Comparison of ENCODE assay signal across 8 cellular contexts in genomic region chr2:172698041-172698863, GRCh38. TPM values are rescaled to one million over a fixed set of nuclear protein-coding genes. Genes with fewer than 3 reads are reported as not detected.
DNase-seq lines count a peak whose midpoint lies in the region; ATAC-seq and TF ChIP-seq lines count a peak whose summit lies in the region.

No MANE protein-coding gene starts in this region.

- WGBS in esophagus muscularis mucosa: 79% methylated on average over 5 of the region's 5 CpGs

- TF ChIP-seq EP300 in esophagus muscularis mucosa (IDR thresholded peaks at IDR 0.05): no peak

- H3K27me3 Mint-ChIP-seq in T-helper 2 cell treated with Interferon-gamma antibody and Interleukin-4, amounts not matched to agents 5 μg/mL and 100 μg/mL, for 36 hours (ENCODE audit: low read depth): peaks cover 5% of the 10 kb centered on the region

- peak; percentile 74 for ATAC-seq in GM18858 (IDR thresholded peaks at IDR 0.05; ENCODE audit: unreplicated experiment)
- peak; percentile 90 for ATAC-seq in HG03108 (IDR thresholded peaks at IDR 0.05; ENCODE audit: unreplicated experiment)

- no peak overlapping the region for H3K27ac ChIP-seq in esophagus muscularis mucosa (replicated peaks in 1 of 4)

- intact Hi-C loops in esophagus muscularis mucosa (cut with DNase I): no loop called here

- no peaks in the 10 kb centered on the region for H3K27me3 ChIP-seq in esophagus muscularis mucosa

- no peak overlapping the region for H3K27ac Mint-ChIP-seq in T-helper 2 cell treated with Interferon-gamma antibody and Interleukin-4, amounts not matched to agents 5 μg/mL and 100 μg/mL, for 36 hours

- H3K4me3 Mint-ChIP-seq in T-helper 2 cell treated with Interferon-gamma antibody and Interleukin-4, amounts not matched to agents 5 μg/mL and 100 μg/mL, for 36 hours: no peak overlapping the region

- no peaks in the 10 kb centered on the region for H3K9me3 ChIP-seq in esophagus muscularis mucosa

- no peaks in the 10 kb centered on the region for H3K9me3 Mint-ChIP-seq in T-helper 2 cell treated with Interferon-gamma antibody and Interleukin-4, amounts not matched to agents 5 μg/mL and 100 μg/mL, for 36 hours

- no peak for TF ChIP-seq CTCF in esophagus muscularis mucosa (IDR thresholded peaks at IDR 0.05)

- H3K36me3 Mint-ChIP-seq in T-helper 2 cell treated with Interferon-gamma antibody and Interleukin-4, amounts not matched to agents 5 μg/mL and 100 μg/mL, for 36 hours (ENCODE audit: low read depth): no peaks in the 10 kb centered on the region

- H3K4me1 ChIP-seq in esophagus muscularis mucosa: peaks cover 0 to 4% (median 2%) of the 10 kb centered on the region in 4 donors

- DNase-seq in 8988T (peak; percentile 41), islet precursor cell (peak; percentile 58), esophagus muscularis mucosa (ENCODE audit: extremely low spot score) (no peak), GOT3 (lab: John Stamatoyannopoulos, UW) (no peak), NCI-H2227 (lab: John Stamatoyannopoulos, UW; ENCODE audit: unreplicated experiment) (no peak)
- DNase-seq in T-helper 2 cell treated with Interferon-gamma antibody and Interleukin-4, amounts not matched to agents 5 μg/mL and 100 μg/mL, for 36 hours (ENCODE audit: low spot score): peak; percentile 35

- H3K4me3 ChIP-seq in esophagus muscularis mucosa: no peak overlapping the region

- no peaks in the 10 kb centered on the region for H3K36me3 ChIP-seq in esophagus muscularis mucosa

- H3K4me1 Mint-ChIP-seq in T-helper 2 cell treated with Interferon-gamma antibody and Interleukin-4, amounts not matched to agents 5 μg/mL and 100 μg/mL, for 36 hours (ENCODE audit: low read depth): peaks cover 18% of the 10 kb centered on the region

- TF ChIP-seq POLR2A in esophagus muscularis mucosa (IDR thresholded peaks at IDR 0.05; ENCODE audit: low read depth): no peak

RNA-seq across cellular contexts. Expression of gene RAPGEF4, which starts 37.4 kb away (rescaled TPM):
- total RNA-seq in esophagus muscularis mucosa: 1 to 10 TPM; 3.7 to 8.9 (median 5.2) TPM

Comparison
In these comparisons a context has a peak if more than half of its experiments do, and no peak if none do; other contexts are left out.
1. DNase-seq: peak in 8988T (single experiment), T-helper 2 cell treated with Interferon-gamma antibody and Interleukin-4, amounts not matched to agents 5 μg/mL and 100 μg/mL, for 36 hours (single experiment) and islet precursor cell (single experiment); none in esophagus muscularis mucosa (single experiment), GOT3 (single experiment) and NCI-H2227 (single experiment).